In genomic region chr1:184160942-184161698, GRCh38 we compare ENCODE assay signal across 10 cellular contexts.
DNase-seq lines count a peak whose midpoint lies in the region; ATAC-seq, FAIRE-seq and TF ChIP-seq lines count a peak whose summit lies in the region.
"Had no signal": no experiment of that assay in that cellular context is flagged by ENCODE, and none has a peak within 500 bp of the region (broad histone marks: within the 10 kb centered on the region; RNA-seq: fewer than 3 reads in every experiment).

No MANE protein-coding gene starts in this region.

- TF ChIP-seq EP300 in upper lobe of left lung (IDR thresholded peaks at IDR 0.05), result no peak

- H3K36me3 Mint-ChIP-seq in MCF 10A (ENCODE audit: insufficient read depth, unreplicated experiment), result peaks cover 6% of the 10 kb centered on the region
- H3K36me3 Mint-ChIP-seq in activated CD4-positive, alpha-beta memory T cell treated with anti-CD3 and anti-CD28 coated beads, Interleukin-2, amount 10 ng/mL, durations not matched to agents 7 days and 5 days (ENCODE audit: low read depth), result peaks cover 2% of the 10 kb centered on the region

- no peak for FAIRE-seq in RCC 7860 (lab: Jason Lieb, UNC)
- FAIRE-seq: colon had no signal

- POLR2A ChIA-PET in MCF 10A (lab: Yijun Ruan, JAX), result interaction anchor here (0.6 to 1.1 kb wide), 3 partner anchors 16 to 443 kb away, joined by 3 read pairs; no protein-coding TSS in a partner anchor
- POLR2A ChIA-PET in activated CD4-positive, alpha-beta memory T cell treated with anti-CD3 and anti-CD28 coated beads, Interleukin-2, amount 10 ng/mL, durations not matched to agents 7 days and 5 days (lab: Charles Lee), result no interaction called here

- H3K4me3 ChIP-seq in breast epithelium (no peak overlapping the region), upper lobe of left lung (no peak overlapping the region), ascending aorta (no peak overlapping the region)

- H3K4me3 Mint-ChIP-seq in MCF 10A (ENCODE audit: unreplicated experiment), result no peak overlapping the region
- no peak overlapping the region for H3K4me3 Mint-ChIP-seq in activated CD4-positive, alpha-beta memory T cell treated with anti-CD3 and anti-CD28 coated beads, Interleukin-2, amount 10 ng/mL, durations not matched to agents 7 days and 5 days

- intact Hi-C loops in breast epithelium (cut with DNase I; ENCODE audit: low total_unique reads) (no loop called here), MCF 10A (cut with micrococcal nuclease) (no loop called here), ascending aorta (cut with DNase I) (no loop called here)

- peak; percentile 59 to 79 for ATAC-seq in upper lobe of left lung (ENCODE audit: low FRiP score in 2 of 2)

- H3K27me3 Mint-ChIP-seq in MCF 10A (ENCODE audit: insufficient read depth, unreplicated experiment), result no peaks in the 10 kb centered on the region
- H3K27me3 Mint-ChIP-seq in activated CD4-positive, alpha-beta memory T cell treated with anti-CD3 and anti-CD28 coated beads, Interleukin-2, amount 10 ng/mL, durations not matched to agents 7 days and 5 days, result no peaks in the 10 kb centered on the region

- no peaks in the 10 kb centered on the region for H3K27me3 ChIP-seq in breast epithelium
- no peaks in the 10 kb centered on the region for H3K27me3 ChIP-seq in upper lobe of left lung
- H3K27me3 ChIP-seq in ascending aorta, result no peaks in the 10 kb centered on the region

- H3K4me1 ChIP-seq in breast epithelium, result peaks cover 4 to 8% of the 10 kb centered on the region in 2 donors
- peaks cover 0 to 18% (median 16%) of the 10 kb centered on the region in 4 donors for H3K4me1 ChIP-seq in upper lobe of left lung
- no peaks in the 10 kb centered on the region for H3K4me1 ChIP-seq in ascending aorta

- 44 to 45% methylated on average over 3 of the region's 3 CpGs for WGBS in upper lobe of left lung, 2 donors

- no peaks in the 10 kb centered on the region for H3K36me3 ChIP-seq in breast epithelium
- no peaks in the 10 kb centered on the region for H3K36me3 ChIP-seq in upper lobe of left lung
- no peaks in the 10 kb centered on the region for H3K36me3 ChIP-seq in ascending aorta

- H3K27ac Mint-ChIP-seq in MCF 10A (ENCODE audit: low read depth, unreplicated experiment), result no peak overlapping the region
- no peak overlapping the region for H3K27ac Mint-ChIP-seq in activated CD4-positive, alpha-beta memory T cell treated with anti-CD3 and anti-CD28 coated beads, Interleukin-2, amount 10 ng/mL, durations not matched to agents 7 days and 5 days

- BruUV-seq in MCF 10A (replicated peaks; lab: Mats Ljungman, UMichigan), result no TSS peak

- H3K9me3 ChIP-seq in breast epithelium (no peaks in the 10 kb centered on the region), upper lobe of left lung (no peaks in the 10 kb centered on the region), ascending aorta (no peaks in the 10 kb centered on the region)

- H3K4me1 Mint-ChIP-seq in MCF 10A (ENCODE audit: insufficient read depth, unreplicated experiment), result no peaks in the 10 kb centered on the region
- peaks cover 26% of the 10 kb centered on the region for H3K4me1 Mint-ChIP-seq in activated CD4-positive, alpha-beta memory T cell treated with anti-CD3 and anti-CD28 coated beads, Interleukin-2, amount 10 ng/mL, durations not matched to agents 7 days and 5 days

- CTCF ChIA-PET in MCF 10A (lab: Yijun Ruan, JAX), result interaction anchor here (0.5 to 1.0 kb wide), 3 partner anchors 37 to 61 kb away, joined by 3 to 4 read pairs (median 3); no protein-coding TSS in a partner anchor
- CTCF ChIA-PET in activated CD4-positive, alpha-beta memory T cell treated with anti-CD3 and anti-CD28 coated beads, Interleukin-2, amount 10 ng/mL, durations not matched to agents 7 days and 5 days (lab: Charles Lee), result interaction anchor here (1.1 kb wide), 1 partner anchor 245 kb away, joined by 3 read pairs; no protein-coding TSS in a partner anchor

- TF ChIP-seq POLR2A in breast epithelium (IDR thresholded peaks at IDR 0.05) (no peak), upper lobe of left lung (IDR thresholded peaks at IDR 0.05) (no peak)

- no peak for DNase-seq in breast epithelium (ENCODE audit: low spot score in 2 of 2)
- no peak for DNase-seq in MCF 10A (ENCODE audit: unreplicated experiment)
- peak; percentile 51 for DNase-seq in activated CD4-positive, alpha-beta memory T cell treated with anti-CD3 and anti-CD28 coated beads, Interleukin-2, amount 10 ng/mL, durations not matched to agents 7 days and 5 days
- peak; percentile 75 for DNase-seq in iris pigment epithelial cell (ENCODE audit: low read depth)
- no peak for DNase-seq in upper lobe of left lung
- DNase-seq in ascending aorta (ENCODE audit: low spot score in 2 of 2), result no peak
- DNase-seq in NCI-H1092 (lab: John Stamatoyannopoulos, UW), result no peak
- no peak for DNase-seq in RCC 7860 (ENCODE audit: low spot score)
- DNase-seq: COR-L47 had no signal

- H3K9me3 Mint-ChIP-seq in MCF 10A (ENCODE audit: unreplicated experiment), result peaks cover 8% of the 10 kb centered on the region
- H3K9me3 Mint-ChIP-seq in activated CD4-positive, alpha-beta memory T cell treated with anti-CD3 and anti-CD28 coated beads, Interleukin-2, amount 10 ng/mL, durations not matched to agents 7 days and 5 days, result peaks cover 5% of the 10 kb centered on the region

- peak overlapping the region; percentile 23 to 72 for H3K27ac ChIP-seq in breast epithelium
- H3K27ac ChIP-seq in upper lobe of left lung, result peak overlapping the region; percentile 14 to 80 (median 42)
- no peak overlapping the region for H3K27ac ChIP-seq in ascending aorta

- TF ChIP-seq CTCF in breast epithelium (IDR thresholded peaks at IDR 0.05) (no peak), MCF 10A (IDR thresholded peaks at IDR 0.05; ENCODE audit: unreplicated experiment) (no peak), upper lobe of left lung (IDR thresholded peaks at IDR 0.05) (no peak), ascending aorta (IDR thresholded peaks at IDR 0.05) (no peak)

Comparison
In these comparisons a context has a peak if more than half of its experiments do, and no peak if none do; other contexts are left out.
1. DNase-seq: peak in activated CD4-positive, alpha-beta memory T cell treated with anti-CD3 and anti-CD28 coated beads, Interleukin-2, amount 10 ng/mL, durations not matched to agents 7 days and 5 days (single experiment) and iris pigment epithelial cell (single experiment); none in breast epithelium (0 of 2), MCF 10A (single experiment), upper lobe of left lung (0 of 2), ascending aorta (0 of 2), NCI-H1092 (single experiment) and RCC 7860 (single experiment).
2. H3K27ac ChIP-seq: peak in breast epithelium (2 of 2) and upper lobe of left lung (4 of 4); none in ascending aorta (0 of 2).